1 cellular context compared by ENCODE assay signal in genomic region chr10:987906-988666, GRCh38.
TF ChIP-seq lines count a peak whose summit lies in the region.

TSS of gene GTPBP4 (plus strand) at chr10:988434. CDS start at chr10:988480, 46 bp downstream.

TF ChIP-seq in K562, 482 proteins besides CTCF, POLR2A, EP300 and RAD21 (continued from another document and continues in another):
- TF ChIP-seq E2F1 (CRISPR knock-in tag; IDR thresholded peaks at IDR 0.05) (peak; percentile 27; the same call in 1 of the 2 replicates), ZNF583 (CRISPR knock-in tag; IDR thresholded peaks at IDR 0.05) (no peak), POLR2AphosphoS2 (IDR thresholded peaks at IDR 0.05; ENCODE audit: low read length) (no peak), HNRNPL (IDR thresholded peaks at IDR 0.05; ENCODE audit: low read depth, low read length) (peak; percentile 87), ELF2 (CRISPR knock-in tag; IDR thresholded peaks at IDR 0.05) (peak; percentile 90), CXXC5 (CRISPR knock-in tag; IDR thresholded peaks at IDR 0.05) (peak; percentile 92), TAF1 (IDR thresholded peaks at IDR 0.05; ENCODE audit: control insufficient read depth, extremely low read depth, insufficient read depth, low read length, severe bottlenecking) (peak; percentile 80), CHD4 (IDR thresholded peaks at IDR 0.05; ENCODE audit: insufficient read depth, insufficient replicate concordance, low read depth, low read length, poor library complexity, severe bottlenecking) (no peak), STAT5B (CRISPR knock-in tag; IDR thresholded peaks at IDR 0.05) (no peak), ZNF830 (CRISPR knock-in tag; IDR thresholded peaks at IDR 0.05) (no peak), TEAD1 (CRISPR knock-in tag; IDR thresholded peaks at IDR 0.05) (peak in 1 of 2 experiments; percentile 73; a peak in 1 of 4 replicates), YBX1 (IDR thresholded peaks at IDR 0.05) (no peak), ZNF551 (CRISPR knock-in tag; IDR thresholded peaks at IDR 0.05) (no peak), ESRRA (IDR thresholded peaks at IDR 0.05; ENCODE audit: borderline replicate concordance, low read depth) (peak; percentile 86), RBFOX2 (IDR thresholded peaks at IDR 0.05; ENCODE audit: low read depth, low read length) (peak; percentile 98), C11orf30 (IDR thresholded peaks at IDR 0.05; ENCODE audit: low read depth) (peak; percentile 95), KDM5B (IDR thresholded peaks at IDR 0.05; ENCODE audit: insufficient replicate concordance, low read depth, low read length) (peak; percentile 77), ZFPM2 (CRISPR knock-in tag; IDR thresholded peaks at IDR 0.05) (no peak), TAF15 (IDR thresholded peaks at IDR 0.05; ENCODE audit: low read depth, low read length) (no peak), FOXJ3 (CRISPR knock-in tag; IDR thresholded peaks at IDR 0.05) (no peak), MGA (IDR thresholded peaks at IDR 0.05) (peak; percentile 58), RFX7 (CRISPR knock-in tag; IDR thresholded peaks at IDR 0.05) (no peak), HNRNPLL (IDR thresholded peaks at IDR 0.05; ENCODE audit: low read depth, low read length, poor library complexity, severe bottlenecking) (peak; percentile 80), CBX3 (IDR thresholded peaks at IDR 0.05; ENCODE audit: borderline replicate concordance in 1 of 2, low read length in 2 of 2) (peak in 1 of 2 experiments; percentile 73; a peak in 1 of 3 replicates), TARDBP (IDR thresholded peaks at IDR 0.05) (no peak), ATF7 (IDR thresholded peaks at IDR 0.05) (peak; percentile 89), ATF1 (CRISPR knock-in tag; IDR thresholded peaks at IDR 0.05) (0 out of 2 replicates have a peak, but pooled peaks have one; percentile 36), ATF1 (tag; IDR thresholded peaks at IDR 0.05) (peak; percentile 96), PYGO2 (tag; IDR thresholded peaks at IDR 0.05) (no peak)
- TF ChIP-seq, protein P1, sequence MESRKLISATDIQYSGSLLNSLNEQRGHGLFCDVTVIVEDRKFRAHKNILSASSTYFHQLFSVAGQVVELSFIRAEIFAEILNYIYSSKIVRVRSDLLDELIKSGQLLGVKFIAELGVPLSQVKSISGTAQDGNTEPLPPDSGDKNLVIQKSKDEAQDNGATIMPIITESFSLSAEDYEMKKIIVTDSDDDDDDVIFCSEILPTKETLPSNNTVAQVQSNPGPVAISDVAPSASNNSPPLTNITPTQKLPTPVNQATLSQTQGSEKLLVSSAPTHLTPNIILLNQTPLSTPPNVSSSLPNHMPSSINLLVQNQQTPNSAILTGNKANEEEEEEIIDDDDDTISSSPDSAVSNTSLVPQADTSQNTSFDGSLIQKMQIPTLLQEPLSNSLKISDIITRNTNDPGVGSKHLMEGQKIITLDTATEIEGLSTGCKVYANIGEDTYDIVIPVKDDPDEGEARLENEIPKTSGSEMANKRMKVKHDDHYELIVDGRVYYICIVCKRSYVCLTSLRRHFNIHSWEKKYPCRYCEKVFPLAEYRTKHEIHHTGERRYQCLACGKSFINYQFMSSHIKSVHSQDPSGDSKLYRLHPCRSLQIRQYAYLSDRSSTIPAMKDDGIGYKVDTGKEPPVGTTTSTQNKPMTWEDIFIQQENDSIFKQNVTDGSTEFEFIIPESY (CRISPR knock-in tag; IDR thresholded peaks at IDR 0.05) = 0 out of 2 replicates have a peak, but pooled peaks have one; percentile 30
- TF ChIP-seq, protein P2, sequence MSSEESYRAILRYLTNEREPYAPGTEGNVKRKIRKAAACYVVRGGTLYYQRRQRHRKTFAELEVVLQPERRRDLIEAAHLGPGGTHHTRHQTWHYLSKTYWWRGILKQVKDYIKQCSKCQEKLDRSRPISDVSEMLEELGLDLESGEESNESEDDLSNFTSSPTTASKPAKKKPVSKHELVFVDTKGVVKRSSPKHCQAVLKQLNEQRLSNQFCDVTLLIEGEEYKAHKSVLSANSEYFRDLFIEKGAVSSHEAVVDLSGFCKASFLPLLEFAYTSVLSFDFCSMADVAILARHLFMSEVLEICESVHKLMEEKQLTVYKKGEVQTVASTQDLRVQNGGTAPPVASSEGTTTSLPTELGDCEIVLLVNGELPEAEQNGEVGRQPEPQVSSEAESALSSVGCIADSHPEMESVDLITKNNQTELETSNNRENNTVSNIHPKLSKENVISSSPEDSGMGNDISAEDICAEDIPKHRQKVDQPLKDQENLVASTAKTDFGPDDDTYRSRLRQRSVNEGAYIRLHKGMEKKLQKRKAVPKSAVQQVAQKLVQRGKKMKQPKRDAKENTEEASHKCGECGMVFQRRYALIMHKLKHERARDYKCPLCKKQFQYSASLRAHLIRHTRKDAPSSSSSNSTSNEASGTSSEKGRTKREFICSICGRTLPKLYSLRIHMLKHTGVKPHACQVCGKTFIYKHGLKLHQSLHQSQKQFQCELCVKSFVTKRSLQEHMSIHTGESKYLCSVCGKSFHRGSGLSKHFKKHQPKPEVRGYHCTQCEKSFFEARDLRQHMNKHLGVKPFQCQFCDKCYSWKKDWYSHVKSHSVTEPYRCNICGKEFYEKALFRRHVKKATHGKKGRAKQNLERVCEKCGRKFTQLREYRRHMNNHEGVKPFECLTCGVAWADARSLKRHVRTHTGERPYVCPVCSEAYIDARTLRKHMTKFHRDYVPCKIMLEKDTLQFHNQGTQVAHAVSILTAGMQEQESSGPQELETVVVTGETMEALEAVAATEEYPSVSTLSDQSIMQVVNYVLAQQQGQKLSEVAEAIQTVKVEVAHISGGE (CRISPR knock-in tag; IDR thresholded peaks at IDR 0.05) = peak in 2 of 3 experiments; percentile 68 to 90; a peak in 4 of 6 replicates
- TF ChIP-seq, protein P3, sequence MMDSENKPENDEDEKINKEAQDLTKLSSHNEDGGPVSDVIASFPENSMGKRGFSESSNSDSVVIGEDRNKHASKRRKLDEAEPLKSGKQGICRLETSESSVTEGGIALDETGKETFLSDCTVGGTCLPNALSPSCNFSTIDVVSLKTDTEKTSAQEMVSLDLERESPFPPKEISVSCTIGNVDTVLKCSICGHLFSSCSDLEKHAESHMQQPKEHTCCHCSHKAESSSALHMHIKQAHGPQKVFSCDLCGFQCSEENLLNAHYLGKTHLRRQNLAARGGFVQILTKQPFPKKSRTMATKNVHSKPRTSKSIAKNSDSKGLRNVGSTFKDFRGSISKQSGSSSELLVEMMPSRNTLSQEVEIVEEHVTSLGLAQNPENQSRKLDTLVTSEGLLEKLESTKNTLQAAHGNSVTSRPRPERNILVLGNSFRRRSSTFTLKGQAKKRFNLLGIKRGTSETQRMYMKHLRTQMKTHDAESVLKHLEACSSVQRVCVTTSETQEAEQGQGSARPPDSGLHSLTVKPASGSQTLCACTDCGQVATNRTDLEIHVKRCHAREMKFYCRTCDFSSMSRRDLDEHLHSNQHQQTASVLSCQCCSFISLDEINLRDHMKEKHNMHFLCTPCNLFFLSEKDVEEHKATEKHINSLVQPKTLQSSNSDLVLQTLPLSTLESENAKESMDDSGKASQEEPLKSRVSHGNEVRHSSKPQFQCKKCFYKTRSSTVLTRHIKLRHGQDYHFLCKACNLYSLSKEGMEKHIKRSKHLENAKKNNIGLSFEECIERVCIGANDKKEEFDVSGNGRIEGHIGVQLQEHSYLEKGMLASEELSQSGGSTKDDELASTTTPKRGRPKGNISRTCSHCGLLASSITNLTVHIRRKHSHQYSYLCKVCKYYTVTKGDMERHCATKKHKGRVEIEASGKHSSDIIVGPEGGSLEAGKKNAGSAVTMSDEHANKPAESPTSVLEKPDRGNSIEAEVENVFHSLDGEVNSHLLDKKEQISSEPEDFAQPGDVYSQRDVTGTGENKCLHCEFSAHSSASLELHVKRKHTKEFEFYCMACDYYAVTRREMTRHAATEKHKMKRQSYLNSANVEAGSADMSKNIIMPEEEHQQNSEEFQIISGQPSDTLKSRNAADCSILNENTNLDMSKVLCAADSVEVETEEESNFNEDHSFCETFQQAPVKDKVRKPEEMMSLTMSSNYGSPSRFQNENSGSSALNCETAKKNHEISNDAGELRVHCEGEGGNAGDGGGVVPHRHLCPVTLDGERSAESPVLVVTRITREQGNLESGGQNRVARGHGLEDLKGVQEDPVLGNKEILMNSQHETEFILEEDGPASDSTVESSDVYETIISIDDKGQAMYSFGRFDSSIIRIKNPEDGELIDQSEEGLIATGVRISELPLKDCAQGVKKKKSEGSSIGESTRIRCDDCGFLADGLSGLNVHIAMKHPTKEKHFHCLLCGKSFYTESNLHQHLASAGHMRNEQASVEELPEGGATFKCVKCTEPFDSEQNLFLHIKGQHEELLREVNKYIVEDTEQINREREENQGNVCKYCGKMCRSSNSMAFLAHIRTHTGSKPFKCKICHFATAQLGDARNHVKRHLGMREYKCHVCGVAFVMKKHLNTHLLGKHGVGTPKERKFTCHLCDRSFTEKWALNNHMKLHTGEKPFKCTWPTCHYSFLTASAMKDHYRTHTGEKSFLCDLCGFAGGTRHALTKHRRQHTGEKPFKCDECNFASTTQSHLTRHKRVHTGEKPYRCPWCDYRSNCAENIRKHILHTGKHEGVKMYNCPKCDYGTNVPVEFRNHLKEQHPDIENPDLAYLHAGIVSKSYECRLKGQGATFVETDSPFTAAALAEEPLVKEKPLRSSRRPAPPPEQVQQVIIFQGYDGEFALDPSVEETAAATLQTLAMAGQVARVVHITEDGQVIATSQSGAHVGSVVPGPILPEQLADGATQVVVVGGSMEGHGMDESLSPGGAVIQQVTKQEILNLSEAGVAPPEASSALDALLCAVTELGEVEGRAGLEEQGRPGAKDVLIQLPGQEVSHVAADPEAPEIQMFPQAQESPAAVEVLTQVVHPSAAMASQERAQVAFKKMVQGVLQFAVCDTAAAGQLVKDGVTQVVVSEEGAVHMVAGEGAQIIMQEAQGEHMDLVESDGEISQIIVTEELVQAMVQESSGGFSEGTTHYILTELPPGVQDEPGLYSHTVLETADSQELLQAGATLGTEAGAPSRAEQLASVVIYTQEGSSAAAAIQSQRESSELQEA (IDR thresholded peaks at IDR 0.05; ENCODE audit: low read depth) = peak; percentile 87
